ENCODE assay signal across 12 cellular contexts in the genomic region with DNA sequence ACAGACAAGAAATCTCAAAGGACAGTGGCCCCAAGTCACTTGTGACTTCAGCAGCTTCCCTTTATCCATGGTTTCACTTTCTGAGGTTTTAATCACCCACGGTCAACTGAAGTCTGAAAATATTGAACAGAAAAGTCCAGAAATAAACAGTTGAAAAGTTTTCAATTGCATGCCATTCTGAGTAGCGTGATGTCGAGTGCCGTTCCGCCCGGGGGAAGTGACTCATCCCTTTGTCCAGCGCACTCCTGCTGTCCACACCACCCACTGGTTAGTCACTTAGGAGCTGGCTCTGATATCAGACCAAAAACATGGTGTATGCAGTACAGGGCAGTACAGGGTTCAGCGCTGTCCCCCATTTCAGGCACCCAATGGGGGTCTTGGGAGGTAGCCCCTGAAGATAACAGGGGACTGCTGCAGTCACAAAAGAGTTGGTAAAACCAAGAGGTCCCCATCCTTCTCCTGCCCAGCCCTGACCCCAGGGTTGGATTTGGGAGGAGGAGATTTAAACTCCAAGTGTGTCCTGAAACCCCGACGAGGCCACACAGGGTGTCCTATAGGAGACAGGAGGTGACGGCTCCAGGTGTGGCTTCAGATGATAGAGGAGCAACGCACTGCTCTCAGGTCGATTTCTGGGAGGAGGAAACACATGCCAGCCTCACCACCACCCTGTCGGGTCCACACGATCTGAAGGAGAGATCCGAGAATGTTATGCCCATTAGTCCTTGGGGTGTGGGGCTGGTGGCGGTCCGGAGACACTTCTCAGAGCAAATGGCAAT.
DNase-seq lines count a peak whose midpoint lies in the region; ATAC-seq and TF ChIP-seq lines count a peak whose summit lies in the region.
"Had no signal": no experiment of that assay in that cellular context is flagged by ENCODE, and none has a peak within 500 bp of the region (broad histone marks: within the 10 kb centered on the region; RNA-seq: fewer than 3 reads in every experiment).

No MANE protein-coding gene starts in this region.

- TF ChIP-seq POLR2A in vagina (IDR thresholded peaks at IDR 0.05), result no peak

- no peaks in the 10 kb centered on the region for H3K27me3 ChIP-seq in kidney epithelial cell (ENCODE audit: control insufficient read depth, insufficient read depth, low read length)
- no peaks in the 10 kb centered on the region for H3K27me3 ChIP-seq in vagina

- H3K27ac ChIP-seq in vagina, result no peak overlapping the region
- H3K27ac ChIP-seq: lower lobe of right lung had no signal

- H3K36me3 ChIP-seq in kidney epithelial cell (ENCODE audit: control insufficient read depth, insufficient read depth, low read length) (no peaks in the 10 kb centered on the region), vagina (no peaks in the 10 kb centered on the region)
- H3K36me3 ChIP-seq: lower lobe of right lung had no signal

- intact Hi-C loops in vagina (cut with DNase I), result no loop called here

- DNase-seq in AG09309 (ENCODE audit: low read depth) (peak; percentile 62), HT1080 (ENCODE audit: low read depth) (peak; percentile 77), astrocyte of the hippocampus (ENCODE audit: low read depth, low spot score) (peak; percentile 85), kidney epithelial cell (ENCODE audit: low read depth) (peak; percentile 73), NCI-H526 (lab: John Stamatoyannopoulos, UW) (no peak), vagina (ENCODE audit: extremely low spot score in 2 of 2) (no peak)
- DNase-seq: activated naive CD4-positive, alpha-beta T cell treated with anti-CD3 and anti-CD28 coated beads, Interleukin-2, amount 10 ng/mL, durations not matched to agents 7 days and 5 days; CD8-positive, alpha-beta T cell; lower lobe of right lung had no signal

- ATAC-seq in GM21529 (IDR thresholded peaks at IDR 0.05; ENCODE audit: unreplicated experiment) (no peak), GM18867 (IDR thresholded peaks at IDR 0.05; ENCODE audit: unreplicated experiment) (no peak)
- ATAC-seq: CD8-positive, alpha-beta T cell; GM23338 had no signal

- H3K4me3 ChIP-seq in AG09309 (ENCODE audit: control insufficient read depth, low read depth, low read length), result no peak overlapping the region
- no peak overlapping the region for H3K4me3 ChIP-seq in kidney epithelial cell (ENCODE audit: low read depth, low read length)
- no peak overlapping the region for H3K4me3 ChIP-seq in vagina
- H3K4me3 ChIP-seq: GM23338, lower lobe of right lung had no signal

- no peak for TF ChIP-seq CTCF in AG09309 (IDR thresholded peaks at IDR 0.05; ENCODE audit: control insufficient read depth, insufficient read depth, low read depth, low read length, missing control alignments)
- TF ChIP-seq CTCF in kidney epithelial cell (IDR thresholded peaks at IDR 0.05; ENCODE audit: insufficient read depth, low read length, poor library complexity, severe bottlenecking), result no peak
- TF ChIP-seq CTCF in vagina (IDR thresholded peaks at IDR 0.05), result no peak

- peaks cover under 1% of the 10 kb centered on the region for H3K9me3 ChIP-seq in vagina

- no peaks in the 10 kb centered on the region for H3K4me1 ChIP-seq in vagina
- H3K4me1 ChIP-seq: lower lobe of right lung had no signal

Comparison
In these comparisons a context has a peak if more than half of its experiments do, and no peak if none do; other contexts are left out.
1. DNase-seq: peak in AG09309 (single experiment), HT1080 (single experiment), astrocyte of the hippocampus (single experiment) and kidney epithelial cell (single experiment); none in NCI-H526 (0 of 2) and vagina (0 of 2).